23 cellular contexts compared by ENCODE assay signal in genomic region chr15:60385620-60386552, GRCh38. TPM values are rescaled to one million over a fixed set of nuclear protein-coding genes. Genes with fewer than 3 reads are reported as not detected.
DNase-seq lines count a peak whose midpoint lies in the region; ATAC-seq and TF ChIP-seq lines count a peak whose summit lies in the region.
"Had no signal": no experiment of that assay in that cellular context is flagged by ENCODE, and none has a peak within 500 bp of the region (broad histone marks: within the 10 kb centered on the region; RNA-seq: fewer than 3 reads in every experiment).

No MANE protein-coding gene starts in this region.

- no peak overlapping the region for H2AFZ ChIP-seq in GM23248

- peaks cover 99% of the 10 kb centered on the region for H3F3A ChIP-seq in GM23248 (ENCODE audit: insufficient read depth)

- H3K27ac ChIP-seq in GM23248 (peak overlapping the region; percentile 100), subcutaneous abdominal adipose tissue (ENCODE audit: low read depth, low read length) (peak overlapping the region; percentile 56)
- no peak overlapping the region for H3K27ac ChIP-seq in CD8-positive, alpha-beta memory T cell (ENCODE audit: low read depth, low read length)
- H3K27ac ChIP-seq: neutrophil had no signal

- CTCF ChIA-PET in CD8-positive, alpha-beta memory T cell (lab: Charles Lee), result no interaction called here

- H3K36me3 Mint-ChIP-seq in activated CD4-positive, alpha-beta T cell treated with anti-CD3 and anti-CD28 coated beads, Interleukin-2, amount 10 ng/mL, durations not matched to agents 24 days and 14 days (ENCODE audit: low read depth), result peaks cover 44% of the 10 kb centered on the region
- peaks cover 4 to 57% (median 9%) of the 10 kb centered on the region in 3 donors for H3K36me3 Mint-ChIP-seq in CD8-positive, alpha-beta memory T cell

- H3K27me3 ChIP-seq in GM23248 (replicated peaks; ENCODE audit: insufficient read depth) (no peaks in the 10 kb centered on the region), subcutaneous abdominal adipose tissue (ENCODE audit: control insufficient read depth in 5 of 5, insufficient read depth in 4 of 5, low read length in 5 of 5) (no peaks in the 10 kb centered on the region)
- no peaks in the 10 kb centered on the region for H3K27me3 ChIP-seq in CD8-positive, alpha-beta memory T cell (ENCODE audit: insufficient read depth, low read length, poor library complexity, severe bottlenecking)
- H3K27me3 ChIP-seq: upper lobe of left lung had no signal

- peaks cover 100% of the 10 kb centered on the region for H3K79me2 ChIP-seq in GM23248 (ENCODE audit: insufficient read depth)

- POLR2A ChIA-PET in CD8-positive, alpha-beta memory T cell (lab: Charles Lee), result no interaction called here

- no peak overlapping the region for H3K27ac Mint-ChIP-seq in activated CD4-positive, alpha-beta T cell treated with anti-CD3 and anti-CD28 coated beads, Interleukin-2, amount 10 ng/mL, durations not matched to agents 24 days and 14 days
- no peak overlapping the region for H3K27ac Mint-ChIP-seq in CD8-positive, alpha-beta memory T cell
- H3K27ac Mint-ChIP-seq: activated CD8-positive, alpha-beta memory T cell treated with anti-CD3 and anti-CD28 coated beads, Interleukin-2, amount 10 ng/mL, durations not matched to agents 7 days and 5 days; activated T-helper 2 cell treated with anti-CD3 and anti-CD28 coated beads, Interferon-gamma antibody, Interleukin-2, Interleukin-4, amounts not matched to agents 10 μg/mL and 5 μg/mL and 100 μg/mL, durations not matched to agents 14 hours and 24 hours and 36 hours had no signal

- no peaks in the 10 kb centered on the region for H3K9me3 Mint-ChIP-seq in activated CD4-positive, alpha-beta T cell treated with anti-CD3 and anti-CD28 coated beads, Interleukin-2, amount 10 ng/mL, durations not matched to agents 24 days and 14 days
- H3K9me3 Mint-ChIP-seq in CD8-positive, alpha-beta memory T cell, result no peaks in the 10 kb centered on the region
- H3K9me3 Mint-ChIP-seq: activated T-helper 2 cell treated with anti-CD3 and anti-CD28 coated beads, Interferon-gamma antibody, Interleukin-2, Interleukin-4, amounts not matched to agents 10 μg/mL and 5 μg/mL and 100 μg/mL, durations not matched to agents 14 hours and 24 hours and 36 hours had no signal

- intact Hi-C loops in activated CD4-positive, alpha-beta T cell treated with anti-CD3 and anti-CD28 coated beads, Interleukin-2, amount 10 ng/mL, durations not matched to agents 24 days and 14 days (cut with micrococcal nuclease), result no loop called here

- peaks cover 48% of the 10 kb centered on the region for H3K4me1 Mint-ChIP-seq in activated CD4-positive, alpha-beta T cell treated with anti-CD3 and anti-CD28 coated beads, Interleukin-2, amount 10 ng/mL, durations not matched to agents 24 days and 14 days
- H3K4me1 Mint-ChIP-seq in CD8-positive, alpha-beta memory T cell, result peaks cover 51 to 69% (median 54%) of the 10 kb centered on the region in 3 donors

- H3K36me3 ChIP-seq in GM23248 (ENCODE audit: low read depth), result peaks cover 66% of the 10 kb centered on the region
- peaks cover 34 to 54% (median 38%) of the 10 kb centered on the region in 5 donors for H3K36me3 ChIP-seq in subcutaneous abdominal adipose tissue (ENCODE audit: control insufficient read depth in 5 of 5, insufficient read depth in 5 of 5, low read length in 5 of 5)
- peaks cover 5% of the 10 kb centered on the region for H3K36me3 ChIP-seq in CD8-positive, alpha-beta memory T cell (ENCODE audit: insufficient read depth, low read length)
- H3K36me3 ChIP-seq: neutrophil had no signal

- DNase-seq in GM23248, result peak; percentile 56
- peak; percentile 20 for DNase-seq in astrocyte of the hippocampus (ENCODE audit: low read depth, low spot score)
- peak; percentile 26 for DNase-seq in fibroblast of the aortic adventitia (ENCODE audit: low read depth)
- DNase-seq in SKM-1 treated with dmso at 0.1 percent for 144 hours (lab: John Stamatoyannopoulos, UW; ENCODE audit: unreplicated experiment), result no peak
- DNase-seq in activated CD4-positive, alpha-beta T cell treated with anti-CD3 and anti-CD28 coated beads, Interleukin-2, amount 10 ng/mL, durations not matched to agents 24 days and 14 days, result no peak
- DNase-seq in CD8-positive, alpha-beta memory T cell, result no peak
- DNase-seq: activated CD8-positive, alpha-beta memory T cell treated with anti-CD3 and anti-CD28 coated beads, Interleukin-2, amount 10 ng/mL, durations not matched to agents 7 days and 5 days; central memory CD4-positive, alpha-beta T cell; effector CD8-positive, alpha-beta T cell; Kasumi-1; left colon; mucosa of descending colon; NCI-H1105; NCI-H2171 treated with DMSO at 0.1 percent for 48 hours; SIG-M5; stimulated activated naive CD4-positive, alpha-beta T cell; T-helper 9 cell; upper lobe of left lung had no signal

- H3K9me3 ChIP-seq in GM23248 (ENCODE audit: low read depth), result no peaks in the 10 kb centered on the region
- H3K9me3 ChIP-seq in subcutaneous abdominal adipose tissue (ENCODE audit: control insufficient read depth in 5 of 5, low read length in 5 of 5), result no peaks in the 10 kb centered on the region
- H3K9me3 ChIP-seq in CD8-positive, alpha-beta memory T cell (ENCODE audit: low read length), result no peaks in the 10 kb centered on the region
- H3K9me3 ChIP-seq: mucosa of descending colon, neutrophil, upper lobe of left lung had no signal

- no peak overlapping the region for H3K4me3 Mint-ChIP-seq in activated CD4-positive, alpha-beta T cell treated with anti-CD3 and anti-CD28 coated beads, Interleukin-2, amount 10 ng/mL, durations not matched to agents 24 days and 14 days
- H3K4me3 Mint-ChIP-seq in CD8-positive, alpha-beta memory T cell, result no peak overlapping the region
- H3K4me3 Mint-ChIP-seq: activated CD8-positive, alpha-beta memory T cell treated with anti-CD3 and anti-CD28 coated beads, Interleukin-2, amount 10 ng/mL, durations not matched to agents 7 days and 5 days had no signal

- no peaks in the 10 kb centered on the region for H3K9me2 ChIP-seq in GM23248 (ENCODE audit: insufficient read depth)

- no peaks in the 10 kb centered on the region for H3K27me3 Mint-ChIP-seq in activated CD4-positive, alpha-beta T cell treated with anti-CD3 and anti-CD28 coated beads, Interleukin-2, amount 10 ng/mL, durations not matched to agents 24 days and 14 days
- H3K27me3 Mint-ChIP-seq in CD8-positive, alpha-beta memory T cell, result no peaks in the 10 kb centered on the region
- H3K27me3 Mint-ChIP-seq: activated CD8-positive, alpha-beta memory T cell treated with anti-CD3 and anti-CD28 coated beads, Interleukin-2, amount 10 ng/mL, durations not matched to agents 7 days and 5 days had no signal

- in situ Hi-C loops in GM23248 (cut with MboI), result no loop called here

- no peak for TF ChIP-seq CTCF in fibroblast of the aortic adventitia (IDR thresholded peaks at IDR 0.05; ENCODE audit: insufficient read depth, low read length)

- H3K4me1 ChIP-seq in GM23248 (ENCODE audit: insufficient read depth), result peaks cover 100% of the 10 kb centered on the region
- H3K4me1 ChIP-seq in subcutaneous abdominal adipose tissue (ENCODE audit: control insufficient read depth in 5 of 5, insufficient read depth in 5 of 5, low read length in 5 of 5), result peaks cover 8 to 77% (median 64%) of the 10 kb centered on the region in 5 donors
- H3K4me1 ChIP-seq in CD8-positive, alpha-beta memory T cell (ENCODE audit: insufficient read depth, low read length), result peaks cover 12% of the 10 kb centered on the region

- peak overlapping the region; percentile 62 for H3K4me2 ChIP-seq in GM23248 (ENCODE audit: unreplicated experiment)

- WGBS in GM23248 (ENCODE audit: low coverage in 1 of 2, low lambda C conversion rate in 2 of 2, missing lambda C conversion rate in 2 of 2), 2 experiments, result 44 to 46% methylated on average over 7 of the region's 7 CpGs

- H3K4me3 ChIP-seq in GM23248, result peak overlapping the region; percentile 45
- no peak overlapping the region for H3K4me3 ChIP-seq in fibroblast of the aortic adventitia (ENCODE audit: low read depth, low read length)
- H3K4me3 ChIP-seq in subcutaneous abdominal adipose tissue (ENCODE audit: low read depth in 1 of 5, low read length in 5 of 5), result no peak overlapping the region
- no peak overlapping the region for H3K4me3 ChIP-seq in CD8-positive, alpha-beta memory T cell (ENCODE audit: low read length)
- H3K4me3 ChIP-seq: mucosa of descending colon, upper lobe of left lung had no signal

- H4K20me1 ChIP-seq in GM23248 (ENCODE audit: insufficient read depth), result peaks cover 51% of the 10 kb centered on the region

- no peak for ATAC-seq in HG02763 (IDR thresholded peaks at IDR 0.05; ENCODE audit: unreplicated experiment)
- ATAC-seq: activated CD4-positive, CD25-positive, alpha-beta regulatory T cell treated with anti-CD3 and anti-CD28 coated beads, Interleukin-2, amount 50 U/mL, for 24 hours; activated CD8-positive, alpha-beta memory T cell treated with anti-CD3 and anti-CD28 coated beads, Interleukin-2, amount 10 ng/mL, durations not matched to agents 7 days and 5 days; left colon; mucosa of descending colon had no signal

- H3K9ac ChIP-seq in GM23248, result peak overlapping the region; percentile 99
- H3K9ac ChIP-seq in subcutaneous abdominal adipose tissue (ENCODE audit: low read length in 5 of 5), result no peak overlapping the region

RNA-seq across cellular contexts. Expression of gene ANXA2, which starts 11.9 kb away (rescaled TPM):
- total RNA-seq in GM23248 (2014; rRNA removed; shearing (Covaris generic)), result 4,470 and 4,692 TPM in 2 replicates
- polyA plus RNA-seq in GM23248 (2016; fragmentation: Nextera tagmentation; extraction: Ambion mirVana), result 6,052 and 6,251 TPM in 2 replicates
- total RNA-seq in fibroblast of the aortic adventitia (ENCODE audit: low replicate concordance), result 2,605 and 3,136 TPM in 2 replicates
- 214 and 225 TPM in 2 replicates for total RNA-seq in activated CD4-positive, alpha-beta T cell treated with anti-CD3 and anti-CD28 coated beads, Interleukin-2, amount 10 ng/mL, durations not matched to agents 24 days and 14 days
- 100 to 1,000 TPM; 212 to 219 TPM for total RNA-seq in CD8-positive, alpha-beta memory T cell
- 471 TPM for polyA plus RNA-seq in CD8-positive, alpha-beta memory T cell

Comparison
In these comparisons a context has a peak if more than half of its experiments do, and no peak if none do; other contexts are left out.
1. DNase-seq: peak in GM23248 (single experiment), astrocyte of the hippocampus (single experiment) and fibroblast of the aortic adventitia (single experiment); none in SKM-1 treated with dmso at 0.1 percent for 144 hours (single experiment), activated CD4-positive, alpha-beta T cell treated with anti-CD3 and anti-CD28 coated beads, Interleukin-2, amount 10 ng/mL, durations not matched to agents 24 days and 14 days (single experiment) and CD8-positive, alpha-beta memory T cell (0 of 5).
2. RNA of gene ANXA2, which starts 11.9 kb away (total RNA-seq): 4,470 to 4,692 TPM in GM23248 and 2,605 to 3,136 TPM in fibroblast of the aortic adventitia; 212 to 219 TPM in CD8-positive, alpha-beta memory T cell and 214 to 225 TPM in activated CD4-positive, alpha-beta T cell treated with anti-CD3 and anti-CD28 coated beads, Interleukin-2, amount 10 ng/mL, durations not matched to agents 24 days and 14 days; every median in the first group is over 10 times any median in the second.